ENCODE assay signal across 12 cellular contexts in genomic region chr3:43238801-43239200, GRCh38.
"Had no signal": no experiment of that assay in that cellular context is flagged by ENCODE, and none has a peak within 500 bp of the region (broad histone marks: within the 10 kb centered on the region; RNA-seq: fewer than 3 reads in every experiment).

No MANE protein-coding gene starts in this region.

- ATAC-seq: left colon, left ventricle myocardium superior had no signal

- H3K4me1 ChIP-seq: colonic mucosa, thyroid gland had no signal

- H3K36me3 ChIP-seq: colonic mucosa, thyroid gland had no signal

- H3K4me3 ChIP-seq: colonic mucosa, lung, thyroid gland had no signal

- H3K27ac ChIP-seq: colonic mucosa, thyroid gland had no signal

- DNase-seq: cerebellar nuclear complex; colonic mucosa; dermis blood vessel endothelial cell; left colon; left ventricle myocardium superior; mesendoderm; naive B cell; small intestine; stimulated activated CD4-positive, alpha-beta T cell treated with anti-CD3 and anti-CD28 coated beads, Interleukin-12 subunit alpha, Interleukin-12 subunit beta, amount 100 ng/mL, for 4 hours; stimulated activated naive CD4-positive, alpha-beta T cell treated with Interleukin-2 at 50 U/mL for 16 hours; thyroid gland had no signal

- H3K27me3 ChIP-seq: colonic mucosa, thyroid gland had no signal

- H3K9me3 ChIP-seq: colonic mucosa, thyroid gland had no signal
